25 cellular contexts compared by ENCODE assay signal in the genomic region with DNA sequence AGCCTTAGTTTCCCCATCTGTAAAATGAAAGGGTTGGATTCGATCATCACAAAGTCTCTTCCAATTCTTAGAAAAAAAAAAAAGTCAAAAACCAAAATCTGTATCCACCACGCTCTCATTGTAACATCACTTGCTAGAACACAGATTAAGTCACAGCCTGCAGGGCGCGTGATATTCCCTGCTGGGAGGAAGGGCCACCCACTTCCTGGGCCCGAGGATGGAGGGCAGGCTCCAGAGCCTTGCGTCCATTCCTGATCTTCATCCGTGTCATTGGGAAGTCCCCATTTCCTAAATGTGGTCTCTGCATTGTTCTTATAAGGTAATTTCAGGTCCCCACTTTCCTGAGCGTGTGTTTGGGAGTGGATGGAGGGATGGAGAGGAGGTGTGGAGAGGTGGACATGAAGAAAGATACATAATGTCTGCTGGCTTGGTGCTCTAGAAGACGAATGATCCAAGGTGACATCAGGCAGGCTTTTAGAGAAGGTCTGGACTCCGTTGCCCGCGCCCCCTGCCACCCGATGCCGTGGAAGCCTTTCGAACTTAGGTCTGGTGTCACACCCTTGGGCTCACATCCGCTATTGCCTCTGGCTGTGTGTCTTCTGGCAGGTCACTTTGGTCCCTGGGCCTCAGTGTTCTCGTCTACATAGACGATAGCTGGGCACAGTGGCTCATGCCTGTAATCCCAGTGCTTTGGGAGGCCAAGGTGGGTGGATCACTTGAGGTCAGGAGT.
"Had no signal": no experiment of that assay in that cellular context is flagged by ENCODE, and none has a peak within 500 bp of the region (broad histone marks: within the 10 kb centered on the region; RNA-seq: fewer than 3 reads in every experiment).

No MANE protein-coding gene starts in this region.

- ATAC-seq: activated naive CD4-positive, alpha-beta T cell treated with anti-CD3 and anti-CD28 coated beads, Interleukin-2, amount 50 U/mL, for 72 hours; activated naive CD8-positive, alpha-beta T cell treated with anti-CD3 and anti-CD28 coated beads, Interleukin-2, amount 50 U/mL, for 24 hours; activated T-cell treated with anti-CD3 and anti-CD28 coated beads, Interleukin-2, amount 50 U/mL, for 4 hours; PC-3; T-helper 17 cell had no signal

- DNase-seq: activated B cell treated with CpG ODN at 0.5 μM for 24 hours; activated CD4-positive, alpha-beta T cell treated with anti-CD3 and anti-CD28 coated beads for 1 hour; activated CD4-positive, alpha-beta T cell treated with anti-CD3 and anti-CD28 coated beads, Interleukin-2, amount 10 ng/mL, durations not matched to agents 24 days and 14 days; activated CD4-positive, alpha-beta T cell treated with anti-CD3 and anti-CD28 coated beads, Interleukin-2, amount 50 U/mL, for 48 hours; activated CD8-positive, alpha-beta memory T cell treated with anti-CD3 and anti-CD28 coated beads for 24 hours; activated effector memory CD4-positive, alpha-beta T cell treated with anti-CD3 and anti-CD28 coated beads, Interleukin-2, amount 50 U/mL, for 16 hours; activated naive CD4-positive, alpha-beta T cell treated with Interleukin-2 at 50 U/mL for 16 hours; activated naive CD8-positive, alpha-beta T cell treated with anti-CD3 and anti-CD28 coated beads, Interleukin-2, amount 50 U/mL, for 24 hours; activated T-cell treated with anti-CD3 and anti-CD28 coated beads, Interleukin-2, amount 50 U/mL, for 4 hours; amniotic stem cell; brain microvascular endothelial cell; Kasumi-1; NCI-H1105 treated with DMSO at 0.1 percent for 48 hours; NCI-H1436 treated with DMSO at 0.1 percent for 48 hours; NCI-H187; NCI-H2081; NCI-H510A treated with DMSO at 0.1 percent for 48 hours; NCI-H69; PC-3; SHP77 treated with DMSO at 0.1 percent for 48 hours; T-helper 17 cell; T-helper 9 cell had no signal

- H3K27me3 Mint-ChIP-seq: activated B cell treated with CpG ODN at 0.5 μM for 24 hours; activated CD4-positive, alpha-beta T cell treated with anti-CD3 and anti-CD28 coated beads, Interleukin-2, amount 10 ng/mL, durations not matched to agents 24 days and 14 days had no signal

- H3K27ac Mint-ChIP-seq: activated B cell treated with CpG ODN at 0.5 μM for 24 hours; activated CD4-positive, alpha-beta T cell treated with anti-CD3 and anti-CD28 coated beads, Interleukin-2, amount 10 ng/mL, durations not matched to agents 24 days and 14 days; activated naive CD8-positive, alpha-beta T cell treated with anti-CD3 and anti-CD28 coated beads, Interleukin-2, amount 50 U/mL, for 24 hours; T-helper 17 cell had no signal

- H3K27ac ChIP-seq: brain microvascular endothelial cell, cardiac muscle cell had no signal

- H3K9me3 Mint-ChIP-seq: activated B cell treated with CpG ODN at 0.5 μM for 24 hours; activated CD4-positive, alpha-beta T cell treated with anti-CD3 and anti-CD28 coated beads, Interleukin-2, amount 10 ng/mL, durations not matched to agents 24 days and 14 days; activated naive CD4-positive, alpha-beta T cell treated with anti-CD3 and anti-CD28 coated beads, Interleukin-2, amount 50 U/mL, for 72 hours; activated naive CD8-positive, alpha-beta T cell treated with anti-CD3 and anti-CD28 coated beads, Interleukin-2, amount 50 U/mL, for 24 hours; activated T-cell treated with anti-CD3 and anti-CD28 coated beads, Interleukin-2, amount 50 U/mL, for 4 hours had no signal

- H3K4me3 ChIP-seq: cardiac muscle cell had no signal

- FAIRE-seq: astrocyte had no signal

- H3K36me3 Mint-ChIP-seq: activated naive CD4-positive, alpha-beta T cell treated with anti-CD3 and anti-CD28 coated beads, Interleukin-2, amount 50 U/mL, for 72 hours had no signal

- H3K4me3 Mint-ChIP-seq: activated B cell treated with CpG ODN at 0.5 μM for 24 hours; activated CD4-positive, alpha-beta T cell treated with anti-CD3 and anti-CD28 coated beads, Interleukin-2, amount 10 ng/mL, durations not matched to agents 24 days and 14 days; activated naive CD8-positive, alpha-beta T cell treated with anti-CD3 and anti-CD28 coated beads, Interleukin-2, amount 50 U/mL, for 24 hours; activated T-cell treated with anti-CD3 and anti-CD28 coated beads, Interleukin-2, amount 50 U/mL, for 4 hours; T-helper 17 cell had no signal

- H3K36me3 ChIP-seq: brain microvascular endothelial cell, cardiac muscle cell had no signal

- H3K27me3 ChIP-seq: brain microvascular endothelial cell, cardiac muscle cell had no signal

- H3K4me1 Mint-ChIP-seq: activated B cell treated with CpG ODN at 0.5 μM for 24 hours; activated CD4-positive, alpha-beta T cell treated with anti-CD3 and anti-CD28 coated beads, Interleukin-2, amount 10 ng/mL, durations not matched to agents 24 days and 14 days; activated naive CD8-positive, alpha-beta T cell treated with anti-CD3 and anti-CD28 coated beads, Interleukin-2, amount 50 U/mL, for 24 hours; T-helper 17 cell had no signal
